Comparison of ENCODE assay signal across 13 cellular contexts in the genomic region with DNA sequence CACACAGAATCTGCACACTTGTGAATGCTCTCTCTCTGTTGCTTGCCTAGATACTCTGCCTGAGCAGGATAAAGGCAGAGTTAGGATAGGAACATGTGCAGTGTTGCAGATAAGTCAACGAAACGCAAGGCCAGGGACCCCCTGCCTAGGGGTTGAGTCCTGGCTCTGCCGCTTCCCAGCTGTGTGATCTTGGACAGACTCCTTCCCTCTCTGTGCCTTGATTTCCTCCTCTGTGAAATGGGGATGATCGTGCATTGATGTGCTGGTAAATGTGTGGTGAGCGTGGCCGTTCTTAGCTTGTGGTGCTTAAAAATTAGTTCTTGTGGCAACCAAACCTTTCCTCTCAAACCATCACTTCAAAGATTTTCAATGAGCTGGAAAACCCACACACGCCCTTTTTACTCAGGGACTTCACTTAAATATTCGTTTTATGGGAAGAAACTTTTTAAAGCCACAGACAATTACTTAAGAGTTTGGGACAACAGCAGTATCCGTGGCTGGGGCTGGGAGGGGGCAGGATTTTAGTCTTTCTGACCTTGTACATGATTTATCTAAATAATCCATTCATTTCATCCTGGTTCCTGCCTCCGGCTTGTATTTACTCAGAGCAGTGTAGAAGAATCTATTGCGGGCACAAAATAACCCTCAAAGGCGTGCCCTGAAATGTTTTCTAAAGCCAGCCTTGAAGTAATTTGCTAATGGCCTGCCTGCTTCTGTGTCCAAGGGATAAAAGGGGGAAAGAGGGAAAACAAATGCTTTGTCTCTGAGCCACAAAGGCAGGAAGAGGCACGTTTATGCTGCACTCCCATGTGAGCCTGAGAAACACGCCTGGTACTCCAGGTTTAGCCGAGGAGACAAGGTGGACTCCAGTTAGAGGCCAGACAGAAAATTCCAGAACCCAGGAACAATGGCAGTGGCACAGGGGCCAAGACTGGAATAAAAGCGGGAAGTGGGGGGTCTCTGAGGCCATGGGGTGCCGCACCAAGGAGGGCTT.
DNase-seq lines count a peak whose midpoint lies in the region; TF ChIP-seq lines count a peak whose summit lies in the region.
"Had no signal": no experiment of that assay in that cellular context is flagged by ENCODE, and none has a peak within 500 bp of the region (broad histone marks: within the 10 kb centered on the region; RNA-seq: fewer than 3 reads in every experiment).

No MANE protein-coding gene starts in this region.

- peak overlapping the region; percentile 58 for H3K4me3 Mint-ChIP-seq in glutamatergic neuron (ENCODE audit: unreplicated experiment)

- DNase-seq in glutamatergic neuron (no peak), retina (no peak), foreskin melanocyte (no peak), NCI-H128 (lab: John Stamatoyannopoulos, UW; ENCODE audit: unreplicated experiment) (no peak)
- DNase-seq in stimulated activated CD4-positive, alpha-beta T cell treated with anti-CD3 and anti-CD28 coated beads, Interleukin-2, amount 100 ng/mL, for 48 hours = no peak
- DNase-seq: effector CD4-positive, alpha-beta T cell; KG1; NCI-H446; SHP77 treated with DMSO at 0.1 percent for 48 hours had no signal

- CTCF ChIA-PET in HEK293 (lab: Yijun Ruan, JAX) = interaction anchor here (0.6 to 0.7 kb wide), 2 partner anchors 14 to 155 kb away, joined by 3 to 8 read pairs; no protein-coding TSS in a partner anchor

- no peaks in the 10 kb centered on the region for H3K36me3 Mint-ChIP-seq in glutamatergic neuron (ENCODE audit: unreplicated experiment)

- peaks cover 7% of the 10 kb centered on the region for H3K9me3 Mint-ChIP-seq in glutamatergic neuron (ENCODE audit: unreplicated experiment)

- H3K27ac Mint-ChIP-seq in glutamatergic neuron (ENCODE audit: unreplicated experiment) = no peak overlapping the region
- H3K27ac Mint-ChIP-seq: activated naive CD8-positive, alpha-beta T cell had no signal

- TF ChIP-seq CTCF in HEK293 (tag by site-specific recombination; IDR thresholded peaks at IDR 0.05) (no peak), glutamatergic neuron (IDR thresholded peaks at IDR 0.05; ENCODE audit: partially characterized antibody, unreplicated experiment) (no peak)

- peaks cover 13% of the 10 kb centered on the region for H3K27me3 Mint-ChIP-seq in glutamatergic neuron (ENCODE audit: unreplicated experiment)
- H3K27me3 Mint-ChIP-seq: activated naive CD8-positive, alpha-beta T cell had no signal

- H3K4me3 ChIP-seq in HEK293 (ENCODE audit: low read depth, low read length) = no peak overlapping the region
- H3K4me3 ChIP-seq in skin epidermis = peak overlapping the region in 1 of 7 experiments; percentile 52

- peaks cover 4% of the 10 kb centered on the region; the same call in 1 of the 2 replicates for H3K4me1 ChIP-seq in HEK293 (ENCODE audit: control insufficient read depth, insufficient read depth, low read length)

- POLR2A ChIA-PET in HEK293 (lab: Yijun Ruan, JAX) = no interaction called here

- peaks cover 31% of the 10 kb centered on the region for H3K4me1 Mint-ChIP-seq in glutamatergic neuron (ENCODE audit: low read depth, unreplicated experiment)

- H3K27ac ChIP-seq in HEK293 (ENCODE audit: extremely low read depth, low read depth, low read length) = no peak overlapping the region
- peak overlapping the region; percentile 44 for H3K27ac ChIP-seq in angular gyrus (ENCODE audit: low read depth, low read length)
- H3K27ac ChIP-seq in skin epidermis = peak overlapping the region in 15 of 21 experiments; percentile 6 to 89 (median 72)

- H3K36me3 ChIP-seq in HEK293 (ENCODE audit: control insufficient read depth in 2 of 2, insufficient read depth in 1 of 2, low read length in 2 of 2) = peaks cover 0 to 5% of the 10 kb centered on the region in 2 experiments; a peak in 1 of 3 replicates

- H3K9me3 ChIP-seq in HEK293 (ENCODE audit: control insufficient read depth, insufficient read depth, low read depth, low read length) = no peaks in the 10 kb centered on the region

TF ChIP-seq in HEK293, 187 proteins besides CTCF, POLR2A, EP300 and RAD21:
- TF ChIP-seq WT1 (tag by site-specific recombination; IDR thresholded peaks at IDR 0.05) (0 out of 2 replicates have a peak, but pooled peaks have one; percentile 35), ZNF335 (tag by site-specific recombination; conservative IDR thresholded peaks at IDR 0.05) (no peak)
- TF ChIP-seq, protein P1, sequence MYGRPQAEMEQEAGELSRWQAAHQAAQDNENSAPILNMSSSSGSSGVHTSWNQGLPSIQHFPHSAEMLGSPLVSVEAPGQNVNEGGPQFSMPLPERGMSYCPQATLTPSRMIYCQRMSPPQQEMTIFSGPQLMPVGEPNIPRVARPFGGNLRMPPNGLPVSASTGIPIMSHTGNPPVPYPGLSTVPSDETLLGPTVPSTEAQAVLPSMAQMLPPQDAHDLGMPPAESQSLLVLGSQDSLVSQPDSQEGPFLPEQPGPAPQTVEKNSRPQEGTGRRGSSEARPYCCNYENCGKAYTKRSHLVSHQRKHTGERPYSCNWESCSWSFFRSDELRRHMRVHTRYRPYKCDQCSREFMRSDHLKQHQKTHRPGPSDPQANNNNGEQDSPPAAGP (tag by site-specific recombination; IDR thresholded peaks at IDR 0.05) = 0 out of 2 replicates have a peak, but pooled peaks have one; percentile 19
